In the genomic region with DNA sequence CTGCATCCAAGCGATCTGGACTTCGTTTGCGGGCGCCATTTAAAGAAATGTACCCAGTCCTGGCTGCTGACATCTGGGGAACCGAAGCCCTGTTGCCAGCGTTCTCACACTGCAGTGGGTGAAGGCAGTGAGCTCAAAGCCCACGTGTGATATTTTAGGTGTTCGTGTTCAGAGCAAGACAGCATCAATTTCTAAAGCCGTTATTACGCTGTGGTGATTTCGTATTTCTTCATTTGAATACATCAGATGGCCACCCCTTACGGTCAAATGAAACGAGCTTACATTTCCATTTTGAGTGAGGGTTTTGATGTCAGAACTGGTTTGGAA, we compare ENCODE assay signal across 9 cellular contexts. TPM values are rescaled to one million over a fixed set of nuclear protein-coding genes. Genes with fewer than 3 reads are reported as not detected.
DNase-seq lines count a peak whose midpoint lies in the region; ATAC-seq, FAIRE-seq and TF ChIP-seq lines count a peak whose summit lies in the region.
"Had no signal": no experiment of that assay in that cellular context is flagged by ENCODE, and none has a peak within 500 bp of the region (broad histone marks: within the 10 kb centered on the region; RNA-seq: fewer than 3 reads in every experiment).

No MANE protein-coding gene starts in this region.

- TF ChIP-seq EP300 in A549 (IDR thresholded peaks at IDR 0.05) = no peak

- H3K4me1 ChIP-seq in A549 = peaks cover 5% of the 10 kb centered on the region; the same call in 2 of the 3 replicates
- peaks cover 12% of the 10 kb centered on the region; the same call in 1 of the 2 replicates for H3K4me1 ChIP-seq in GM23338 (ENCODE audit: insufficient read depth)
- peaks cover 4 to 21% (median 15%) of the 10 kb centered on the region in 5 donors for H3K4me1 ChIP-seq in subcutaneous abdominal adipose tissue (ENCODE audit: control insufficient read depth in 5 of 5, insufficient read depth in 5 of 5, low read length in 5 of 5)

- peaks cover 7% of the 10 kb centered on the region; the same call in 1 of the 2 replicates for H3K27me3 ChIP-seq in GM23338 (ENCODE audit: insufficient read depth)
- H3K27me3 ChIP-seq in subcutaneous abdominal adipose tissue (ENCODE audit: control insufficient read depth in 5 of 5, insufficient read depth in 4 of 5, low read length in 5 of 5) = no peaks in the 10 kb centered on the region

- peaks cover 6% of the 10 kb centered on the region for H3K27me3 Mint-ChIP-seq in GM23338 (ENCODE audit: insufficient read depth, low read depth, poor library complexity)
- peaks cover 22% of the 10 kb centered on the region for H3K27me3 Mint-ChIP-seq in activated CD8-positive, alpha-beta T cell treated with anti-CD3 and anti-CD28 coated beads for 36 hours

- TF ChIP-seq CTCF in A549 (IDR thresholded peaks at IDR 0.05) = no peak
- no peak for TF ChIP-seq CTCF in GM23338 (conservative IDR thresholded peaks at IDR 0.05; ENCODE audit: low read depth in 2 of 2)
- no peak for TF ChIP-seq CTCF in activated CD8-positive, alpha-beta T cell treated with anti-CD3 and anti-CD28 coated beads for 36 hours (IDR thresholded peaks at IDR 0.05)
- TF ChIP-seq CTCF in GM10248 (IDR thresholded peaks at IDR 0.05; ENCODE audit: control extremely low read depth, extremely low read depth, low read depth, missing control alignments) = no peak

- DNase-seq in A549 (ENCODE audit: low read depth in 1 of 2, low spot score in 1 of 2) (no peak), GM23338 (ENCODE audit: low spot score) (no peak), HT-29 (ENCODE audit: low spot score) (no peak), foreskin melanocyte (no peak), GM10248 (ENCODE audit: extremely low spot score) (no peak)
- no peak for DNase-seq in activated CD8-positive, alpha-beta T cell treated with anti-CD3 and anti-CD28 coated beads for 36 hours

- H3K4me3 ChIP-seq in A549 (peak overlapping the region; percentile 74), GM23338 (peak overlapping the region; percentile 69), iPS-18c (ENCODE audit: insufficient read depth, low read depth, low read length) (peak overlapping the region; percentile 81), subcutaneous abdominal adipose tissue (ENCODE audit: low read depth in 1 of 5, low read length in 5 of 5) (peak overlapping the region; percentile 64 to 85 (median 77))

- CTCF ChIA-PET in A549 (lab: Yijun Ruan, JAX) (interaction anchor here (3.6 kb wide), 1 partner anchor 395 kb away, joined by 51 read pairs; no protein-coding TSS in a partner anchor), GM10248 (lab: Yijun Ruan, JAX) (interaction anchor here (0.8 to 8.9 kb wide), 2 partner anchors 394 to 402 kb away, joined by 3 to 131 read pairs; no protein-coding TSS in a partner anchor)
- CTCF ChIA-PET in activated CD8-positive, alpha-beta T cell treated with anti-CD3 and anti-CD28 coated beads for 36 hours (lab: Charles Lee) = interaction anchor here (1.2 to 2.9 kb wide), 3 partner anchors 11 to 396 kb away, joined by 3 to 15 read pairs (median 10); no protein-coding TSS in a partner anchor

- peaks cover 17% of the 10 kb centered on the region for H3K4me1 Mint-ChIP-seq in GM23338
- peaks cover 8% of the 10 kb centered on the region for H3K4me1 Mint-ChIP-seq in activated CD8-positive, alpha-beta T cell treated with anti-CD3 and anti-CD28 coated beads for 36 hours (ENCODE audit: low read depth)

- no peaks in the 10 kb centered on the region; the same call in 1 of the 2 replicates for H3F3A ChIP-seq in GM23338 (replicated peaks; ENCODE audit: low read depth)

- no peaks in the 10 kb centered on the region for H3K9me3 Mint-ChIP-seq in GM23338
- no peaks in the 10 kb centered on the region for H3K9me3 Mint-ChIP-seq in activated CD8-positive, alpha-beta T cell treated with anti-CD3 and anti-CD28 coated beads for 36 hours

- H3K79me2 ChIP-seq in GM23338 (replicated peaks; ENCODE audit: insufficient read depth) = no peaks in the 10 kb centered on the region

- H3K27ac ChIP-seq in A549 (peak overlapping the region; percentile 93 to 94), GM23338 (ENCODE audit: low read depth) (peak overlapping the region; percentile 72), subcutaneous abdominal adipose tissue (ENCODE audit: low read depth, low read length) (no peak overlapping the region)

- no peaks in the 10 kb centered on the region for H3K36me3 ChIP-seq in GM23338 (ENCODE audit: insufficient read depth)
- H3K36me3 ChIP-seq in subcutaneous abdominal adipose tissue (ENCODE audit: control insufficient read depth in 5 of 5, insufficient read depth in 5 of 5, low read length in 5 of 5) = peaks cover 0 to under 1% (median 0%) of the 10 kb centered on the region in 5 donors

- WGBS in A549 (ENCODE audit: missing lambda C conversion rate) = 19% methylated on average over 13 of the region's 13 CpGs

- peak overlapping the region; percentile 77 for H3K4me3 Mint-ChIP-seq in GM23338
- peak overlapping the region; percentile 67 for H3K4me3 Mint-ChIP-seq in activated CD8-positive, alpha-beta T cell treated with anti-CD3 and anti-CD28 coated beads for 36 hours

- H2AFZ ChIP-seq in GM23338 = peak overlapping the region; percentile 78

- no peak overlapping the region for H3K27ac Mint-ChIP-seq in GM23338
- H3K27ac Mint-ChIP-seq in activated CD8-positive, alpha-beta T cell treated with anti-CD3 and anti-CD28 coated beads for 36 hours = no peak overlapping the region

- peak overlapping the region; percentile 66 to 87 (median 77) for H3K9ac ChIP-seq in subcutaneous abdominal adipose tissue (ENCODE audit: low read length in 5 of 5)

- no peak for FAIRE-seq in A549 (lab: Jason Lieb, UNC)

- H3K9me2 ChIP-seq in GM23338 (ENCODE audit: insufficient read depth) = no peaks in the 10 kb centered on the region

- POLR2A ChIA-PET in A549 (lab: Yijun Ruan, JAX) (interaction anchor here (1.0 kb wide), 1 partner anchor 298 kb away, joined by 6 read pairs; a partner anchor contains a TSS), GM10248 (lab: Yijun Ruan, JAX) (no interaction called here)
- POLR2A ChIA-PET in activated CD8-positive, alpha-beta T cell treated with anti-CD3 and anti-CD28 coated beads for 36 hours (lab: Charles Lee) = interaction anchor here (1.1 kb wide), 1 partner anchor 398 kb away, joined by 5 read pairs; no protein-coding TSS in a partner anchor

- TF ChIP-seq RAD21 in A549 (conservative IDR thresholded peaks at IDR 0.05 in 1 of 2, IDR thresholded peaks at IDR 0.05 in 1 of 2) = no peak

- H3K9me3 ChIP-seq in A549 (no peaks in the 10 kb centered on the region), iPS-18c (ENCODE audit: control insufficient read depth, insufficient read depth, low read length) (no peaks in the 10 kb centered on the region), subcutaneous abdominal adipose tissue (ENCODE audit: control insufficient read depth in 5 of 5, low read length in 5 of 5) (no peaks in the 10 kb centered on the region)

- intact Hi-C loops in activated CD8-positive, alpha-beta T cell treated with anti-CD3 and anti-CD28 coated beads for 36 hours (cut with micrococcal nuclease) = loop anchor here (10.0 kb wide), 1 partner anchor 248 kb away; no protein-coding TSS in a partner anchor

- H3K4me2 ChIP-seq in A549 (peak overlapping the region; percentile 84), GM23338 (peak overlapping the region; percentile 84)

- TF ChIP-seq POLR2A in A549 (IDR thresholded peaks at IDR 0.05; ENCODE audit: low read length) = no peak

- ATAC-seq in A549 (no peak; a peak in 2 of 6 replicates), GM23338 (no peak)
- ATAC-seq in activated CD8-positive, alpha-beta T cell treated with anti-CD3 and anti-CD28 coated beads for 36 hours = peak; percentile 25

- no peaks in the 10 kb centered on the region for H4K20me1 ChIP-seq in GM23338 (replicated peaks; ENCODE audit: insufficient read depth)

- H3K36me3 Mint-ChIP-seq in GM23338 (ENCODE audit: low read depth) = no peaks in the 10 kb centered on the region
- no peaks in the 10 kb centered on the region for H3K36me3 Mint-ChIP-seq in activated CD8-positive, alpha-beta T cell treated with anti-CD3 and anti-CD28 coated beads for 36 hours (ENCODE audit: low read depth)

TF ChIP-seq in A549, 52 proteins besides CTCF, POLR2A, EP300 and RAD21 (continues in another document):
- TF ChIP-seq HEYL (CRISPR knock-in tag; IDR thresholded peaks at IDR 0.05) (no peak), EHF (CRISPR knock-in tag; IDR thresholded peaks at IDR 0.05) (no peak), FOSB (CRISPR knock-in tag; IDR thresholded peaks at IDR 0.05) (no peak)

RNA-seq across cellular contexts. Expression of a gene that starts 0.4 kb away (rescaled TPM):
- 1.5 and 1.9 TPM in 2 replicates for polyA plus RNA-seq in A549 (2011; rRNA removed)
- polyA plus RNA-seq in A549 (2012; cell fraction: cytosol; rRNA removed) = 0.98 and 1.4 TPM in 2 replicates
- 0.29 and 0.39 TPM in 2 replicates for polyA plus RNA-seq in A549 (2012; cell fraction: nucleus; rRNA removed)
- polyA plus RNA-seq in A549 (2017; fragmentation: RNase III; extraction: RNeasy Plus Mini Kit Qiagen cat#74134 plus additional on column Dnase treatment) = 1.5 to 2.9 TPM (median 2.5 TPM) in 3 replicates
- polyA minus RNA-seq in A549 (2011; rRNA and poly(A)+ RNA removed) = 0.74 TPM in 1 of 2 replicates, not detected in the other
- total RNA-seq in GM23338 (2014; rRNA removed; shearing (Covaris generic)) = 1.1 TPM in 1 of 2 replicates, not detected in the other
- polyA plus RNA-seq in GM23338 (2016; fragmentation: Nextera tagmentation; extraction: Ambion mirVana) = 0.97 and 1.6 TPM in 2 replicates
- total RNA-seq in activated CD8-positive, alpha-beta T cell treated with anti-CD3 and anti-CD28 coated beads for 36 hours = not detected
- total RNA-seq in HT-29 (2014; rRNA removed; shearing (Covaris generic)) = 0.10 and 0.41 TPM in 2 replicates
- total RNA-seq: glomerular endothelial cell had no signal

RNA-seq across cellular contexts. Expression of a gene that starts 42.2 kb away (rescaled TPM):
- polyA plus RNA-seq in A549 (2011; rRNA removed) = 15.4 and 29.8 TPM in 2 replicates
- polyA plus RNA-seq in A549 (2012; cell fraction: cytosol; rRNA removed) = 4.5 and 5.5 TPM in 2 replicates
- polyA plus RNA-seq in A549 (2012; cell fraction: nucleus; rRNA removed) = 3.8 and 7.8 TPM in 2 replicates
- 11.3 to 13.7 TPM (median 12.2 TPM) in 3 replicates for polyA plus RNA-seq in A549 (2017; fragmentation: RNase III; extraction: RNeasy Plus Mini Kit Qiagen cat#74134 plus additional on column Dnase treatment)
- polyA minus RNA-seq in A549 (2011; rRNA and poly(A)+ RNA removed) = 55.6 and 59.6 TPM in 2 replicates
- 53.8 and 67.2 TPM in 2 replicates for total RNA-seq in GM23338 (2014; rRNA removed; shearing (Covaris generic))
- 37.6 and 42.6 TPM in 2 replicates for polyA plus RNA-seq in GM23338 (2016; fragmentation: Nextera tagmentation; extraction: Ambion mirVana)
- 10 to 100 TPM; 40.3 to 45.4 TPM for total RNA-seq in activated CD8-positive, alpha-beta T cell treated with anti-CD3 and anti-CD28 coated beads for 36 hours
- total RNA-seq in HT-29 (2014; rRNA removed; shearing (Covaris generic)) = 22.6 and 25.6 TPM in 2 replicates

RNA-seq across cellular contexts. Expression of a gene that starts 43.4 kb away (rescaled TPM):
- not detected in 2 replicates for polyA plus RNA-seq in A549 (2011; rRNA removed)
- not detected in 2 replicates for polyA plus RNA-seq in A549 (2012; cell fraction: cytosol; rRNA removed)
- polyA plus RNA-seq in A549 (2012; cell fraction: nucleus; rRNA removed) = not detected in 2 replicates
- polyA plus RNA-seq in A549 (2017; fragmentation: RNase III; extraction: RNeasy Plus Mini Kit Qiagen cat#74134 plus additional on column Dnase treatment) = not detected in 3 replicates
- polyA minus RNA-seq in A549 (2011; rRNA and poly(A)+ RNA removed) = not detected in 2 replicates
- not detected in 2 replicates for total RNA-seq in GM23338 (2014; rRNA removed; shearing (Covaris generic))
- polyA plus RNA-seq in GM23338 (2016; fragmentation: Nextera tagmentation; extraction: Ambion mirVana) = not detected in 2 replicates
- not detected for total RNA-seq in activated CD8-positive, alpha-beta T cell treated with anti-CD3 and anti-CD28 coated beads for 36 hours
- total RNA-seq in HT-29 (2014; rRNA removed; shearing (Covaris generic)) = not detected in 2 replicates
- total RNA-seq: glomerular endothelial cell had no signal
